Comparison of ENCODE assay signal across 12 cellular contexts in the genomic region with DNA sequence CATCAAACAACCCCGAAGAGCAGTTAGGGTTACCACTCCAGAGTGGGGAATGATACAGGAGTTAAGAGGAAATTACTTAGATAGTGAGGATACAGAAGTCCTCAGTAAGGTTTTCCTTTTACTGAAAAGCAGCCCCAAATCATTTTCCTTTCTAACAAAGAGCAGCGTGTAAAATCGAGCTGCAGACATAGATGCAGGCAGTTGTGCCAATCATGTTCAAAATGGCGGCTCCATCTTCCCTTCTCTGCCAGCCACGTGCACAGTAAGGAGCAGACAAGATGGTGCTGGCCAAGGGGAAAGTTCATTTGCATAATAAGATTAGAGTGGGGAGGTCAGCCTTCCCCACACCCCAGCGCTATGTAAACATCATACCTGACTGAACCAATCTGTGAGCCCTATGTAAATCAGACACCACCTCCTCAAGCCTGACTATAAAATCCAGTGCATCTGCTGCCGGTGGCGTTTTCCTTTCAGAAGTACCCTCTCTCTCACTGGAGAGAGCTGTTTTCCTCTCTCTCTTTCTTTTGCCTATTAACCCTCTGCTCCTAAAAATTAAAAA. TPM values are rescaled to one million over a fixed set of nuclear protein-coding genes. Genes with fewer than 3 reads are reported as not detected.
A peak's percentile ranks its signal among the peaks of the same experiment; 100 is the strongest.
DNase-seq lines count a peak whose midpoint lies in the region; ATAC-seq and TF ChIP-seq lines count a peak whose summit lies in the region.
"Had no signal": no experiment of that assay in that cellular context is flagged by ENCODE, and none has a peak within 500 bp of the region (broad histone marks: within the 10 kb centered on the region; RNA-seq: fewer than 3 reads in every experiment).

No MANE protein-coding gene starts in this region.

- H3K4me3 ChIP-seq in GM23338: no peak overlapping the region

- peaks cover 10% of the 10 kb centered on the region for H3K27me3 Mint-ChIP-seq in GM23338 (ENCODE audit: insufficient read depth, low read depth, poor library complexity)
- H3K27me3 Mint-ChIP-seq in mesothelial cell of epicardium (ENCODE audit: low read depth): no peaks in the 10 kb centered on the region

- DNase-seq in GM23338 (ENCODE audit: low spot score) (no peak), NCI-H146 (lab: John Stamatoyannopoulos, UW) (peak; percentile 99), RPMI8226 (peak; percentile 53), mesothelial cell of epicardium (ENCODE audit: low spot score in 2 of 2, unreplicated experiment in 2 of 2) (no peak), UCSD-AML1 (lab: John Stamatoyannopoulos, UW; ENCODE audit: unreplicated experiment) (no peak), putamen (ENCODE audit: low spot score) (no peak), hypothalamus (lab: John Stamatoyannopoulos, UW) (no peak)
- no peak for DNase-seq in activated T-cell treated with anti-CD3 and anti-CD28 coated beads, Interleukin-2, amount 50 U/mL, for 48 hours
- DNase-seq: activated CD8-positive, alpha-beta memory T cell treated with anti-CD3 and anti-CD28 coated beads, Interleukin-2, amount 10 ng/mL, durations not matched to agents 7 days and 5 days; anterior cingulate cortex; posterior cingulate gyrus had no signal

- H3K4me2 ChIP-seq in GM23338: no peak overlapping the region

- H3K4me1 Mint-ChIP-seq in GM23338 (peaks cover 18% of the 10 kb centered on the region), mesothelial cell of epicardium (peaks cover 26% of the 10 kb centered on the region)

- ATAC-seq in GM23338: peak; percentile 21; the same call in 2 of the 3 replicates
- ATAC-seq: activated CD8-positive, alpha-beta memory T cell treated with anti-CD3 and anti-CD28 coated beads, Interleukin-2, amount 10 ng/mL, durations not matched to agents 7 days and 5 days had no signal

- no peaks in the 10 kb centered on the region for H3K9me2 ChIP-seq in GM23338 (ENCODE audit: insufficient read depth)

- H3K27me3 ChIP-seq in GM23338 (ENCODE audit: insufficient read depth): no peaks in the 10 kb centered on the region

- no peaks in the 10 kb centered on the region for H3K36me3 ChIP-seq in GM23338 (ENCODE audit: insufficient read depth)

- H3K4me3 Mint-ChIP-seq in GM23338 (no peak overlapping the region), mesothelial cell of epicardium (no peak overlapping the region)
- H3K4me3 Mint-ChIP-seq: activated CD8-positive, alpha-beta memory T cell treated with anti-CD3 and anti-CD28 coated beads, Interleukin-2, amount 10 ng/mL, durations not matched to agents 7 days and 5 days had no signal

- no peaks in the 10 kb centered on the region for H4K20me1 ChIP-seq in GM23338 (replicated peaks; ENCODE audit: insufficient read depth)

- no peak overlapping the region for H3K27ac ChIP-seq in GM23338 (ENCODE audit: low read depth)

- no peaks in the 10 kb centered on the region; the same call in 1 of the 2 replicates for H3F3A ChIP-seq in GM23338 (replicated peaks; ENCODE audit: low read depth)

- H3K9me3 Mint-ChIP-seq in GM23338 (peaks cover 15% of the 10 kb centered on the region), mesothelial cell of epicardium (peaks cover 6% of the 10 kb centered on the region)

- no peak overlapping the region for H3K27ac Mint-ChIP-seq in GM23338
- H3K27ac Mint-ChIP-seq in mesothelial cell of epicardium: peak overlapping the region; percentile 53
- H3K27ac Mint-ChIP-seq: activated CD8-positive, alpha-beta memory T cell treated with anti-CD3 and anti-CD28 coated beads, Interleukin-2, amount 10 ng/mL, durations not matched to agents 7 days and 5 days had no signal

- H3K36me3 Mint-ChIP-seq in GM23338 (ENCODE audit: low read depth): peaks cover 12% of the 10 kb centered on the region
- no peaks in the 10 kb centered on the region for H3K36me3 Mint-ChIP-seq in mesothelial cell of epicardium
- H3K36me3 Mint-ChIP-seq: activated CD8-positive, alpha-beta memory T cell treated with anti-CD3 and anti-CD28 coated beads, Interleukin-2, amount 10 ng/mL, durations not matched to agents 7 days and 5 days had no signal

- H3K79me2 ChIP-seq in GM23338 (replicated peaks; ENCODE audit: insufficient read depth): no peaks in the 10 kb centered on the region

- no peaks in the 10 kb centered on the region for H3K4me1 ChIP-seq in GM23338 (ENCODE audit: insufficient read depth)

- no peak for TF ChIP-seq CTCF in GM23338 (conservative IDR thresholded peaks at IDR 0.05; ENCODE audit: low read depth in 2 of 2)
- no peak for TF ChIP-seq CTCF in mesothelial cell of epicardium (IDR thresholded peaks at IDR 0.05; ENCODE audit: unreplicated experiment)

- H2AFZ ChIP-seq in GM23338: no peak overlapping the region

TF ChIP-seq in GM23338, 12 proteins besides CTCF, POLR2A, EP300 and RAD21:
- no peak for TF ChIP-seq REST (IDR thresholded peaks at IDR 0.05; ENCODE audit: unreplicated experiment)

RNA-seq across cellular contexts. Expression of gene SRL, which starts 2.5 kb away (rescaled TPM):
- not detected in 2 replicates for total RNA-seq in GM23338 (2014; rRNA removed; shearing (Covaris generic))
- not detected in 2 replicates for polyA plus RNA-seq in GM23338 (2016; fragmentation: Nextera tagmentation; extraction: Ambion mirVana)
- total RNA-seq in mesothelial cell of epicardium: 1.7 to 1.8 TPM (median 1.8 TPM) in 3 replicates
- total RNA-seq: activated CD8-positive, alpha-beta memory T cell treated with anti-CD3 and anti-CD28 coated beads, Interleukin-2, amount 10 ng/mL, durations not matched to agents 7 days and 5 days; kidney epithelial cell had no signal

RNA-seq across cellular contexts. Expression of gene TFAP4, which starts 28.5 kb away (rescaled TPM):
- total RNA-seq in GM23338 (2014; rRNA removed; shearing (Covaris generic)): 19.3 and 20.7 TPM in 2 replicates
- polyA plus RNA-seq in GM23338 (2016; fragmentation: Nextera tagmentation; extraction: Ambion mirVana): 8.6 and 9.6 TPM in 2 replicates
- total RNA-seq in mesothelial cell of epicardium: 28.8 to 33.7 TPM (median 29.5 TPM) in 3 replicates

Comparison
In these comparisons a context has a peak if more than half of its experiments do, and no peak if none do; other contexts are left out.
1. DNase-seq: peak in NCI-H146 (single experiment) and RPMI8226 (single experiment); none in GM23338 (single experiment), mesothelial cell of epicardium (0 of 2), UCSD-AML1 (single experiment), putamen (single experiment), activated T-cell treated with anti-CD3 and anti-CD28 coated beads, Interleukin-2, amount 50 U/mL, for 48 hours (0 of 2) and hypothalamus (0 of 51).